In the genomic region with DNA sequence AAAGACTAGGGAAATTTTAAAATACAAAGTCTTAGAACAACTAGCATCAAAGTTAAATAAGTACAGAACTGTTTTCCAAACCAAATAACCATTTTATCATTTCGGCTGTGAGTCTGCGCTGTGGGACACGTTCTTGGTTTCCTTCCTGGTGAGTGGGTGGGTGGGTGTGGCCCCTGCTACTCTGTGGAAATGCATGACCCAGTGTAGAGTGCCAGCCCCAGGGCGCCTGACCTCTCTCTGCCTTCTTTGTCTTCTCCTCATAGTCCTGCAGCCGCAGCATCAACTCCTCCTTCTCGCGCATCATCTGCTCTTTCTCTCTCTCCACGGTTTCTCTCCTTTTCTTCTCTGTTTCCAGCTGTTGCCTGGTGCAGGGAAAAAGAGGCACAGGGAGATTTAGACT, we compare ENCODE assay signal across 12 cellular contexts. TPM values are rescaled to one million over a fixed set of nuclear protein-coding genes. Genes with fewer than 3 reads are reported as not detected.
DNase-seq lines count a peak whose midpoint lies in the region; ATAC-seq and TF ChIP-seq lines count a peak whose summit lies in the region.
"Had no signal": no experiment of that assay in that cellular context is flagged by ENCODE, and none has a peak within 500 bp of the region (broad histone marks: within the 10 kb centered on the region; RNA-seq: fewer than 3 reads in every experiment).

No MANE protein-coding gene starts in this region.

- peak overlapping the region; percentile 77 for H3K27ac Mint-ChIP-seq in T-helper 1 cell treated with Interleukin-12 subunit alpha and Interleukin-12 subunit beta and Interleukin-4 antibody, amounts not matched to agents 30 μg/mL and 1 μg/mL, for 36 hours
- H3K27ac Mint-ChIP-seq in activated CD8-positive, alpha-beta T cell treated with anti-CD3 and anti-CD28 coated beads for 36 hours, result peak overlapping the region; percentile 81
- H3K27ac Mint-ChIP-seq in progenitor cell of endocrine pancreas, result peak overlapping the region; percentile 74

- H3K4me1 Mint-ChIP-seq in T-helper 1 cell treated with Interleukin-12 subunit alpha and Interleukin-12 subunit beta and Interleukin-4 antibody, amounts not matched to agents 30 μg/mL and 1 μg/mL, for 36 hours (ENCODE audit: low read depth), result peaks cover 35% of the 10 kb centered on the region
- H3K4me1 Mint-ChIP-seq in activated CD8-positive, alpha-beta T cell treated with anti-CD3 and anti-CD28 coated beads for 36 hours (ENCODE audit: low read depth), result peaks cover 48% of the 10 kb centered on the region
- peaks cover 10% of the 10 kb centered on the region for H3K4me1 Mint-ChIP-seq in progenitor cell of endocrine pancreas (ENCODE audit: low read depth)

- CTCF ChIA-PET in activated CD8-positive, alpha-beta T cell treated with anti-CD3 and anti-CD28 coated beads for 36 hours (lab: Charles Lee), result interaction anchor here (0.7 to 2.2 kb wide), 4 partner anchors 18 to 364 kb away, joined by 3 to 7 read pairs (median 4); no protein-coding TSS in a partner anchor

- no peak for DNase-seq in T-helper 1 cell
- DNase-seq in activated CD8-positive, alpha-beta T cell treated with anti-CD3 and anti-CD28 coated beads for 36 hours, result peak; percentile 58
- peak; percentile 43 for DNase-seq in cardiac septum (ENCODE audit: low spot score)
- no peak for DNase-seq in progenitor cell of endocrine pancreas (ENCODE audit: low spot score, unreplicated experiment)
- no peak for DNase-seq in HT-29 (ENCODE audit: low spot score)
- no peak for DNase-seq in amygdala (lab: John Stamatoyannopoulos, UW)
- DNase-seq: activated CD4-positive, alpha-beta T cell treated with anti-CD3 and anti-CD28 coated beads for 1 hour; NCI-H1930; spleen had no signal

- H3K4me3 Mint-ChIP-seq in T-helper 1 cell treated with Interleukin-12 subunit alpha and Interleukin-12 subunit beta and Interleukin-4 antibody, amounts not matched to agents 30 μg/mL and 1 μg/mL, for 36 hours, result no peak overlapping the region
- H3K4me3 Mint-ChIP-seq in activated CD8-positive, alpha-beta T cell treated with anti-CD3 and anti-CD28 coated beads for 36 hours, result no peak overlapping the region
- no peak overlapping the region for H3K4me3 Mint-ChIP-seq in progenitor cell of endocrine pancreas (ENCODE audit: low read depth)

- ATAC-seq in activated CD8-positive, alpha-beta T cell treated with anti-CD3 and anti-CD28 coated beads for 36 hours, result no peak
- ATAC-seq in GM18520 (IDR thresholded peaks at IDR 0.05; ENCODE audit: unreplicated experiment), result no peak
- ATAC-seq: K562 had no signal

- intact Hi-C loops in activated CD8-positive, alpha-beta T cell treated with anti-CD3 and anti-CD28 coated beads for 36 hours (cut with micrococcal nuclease), result no loop called here
- intact Hi-C loops in cardiac septum (cut with DNase I), result no loop called here

- POLR2A ChIA-PET in activated CD8-positive, alpha-beta T cell treated with anti-CD3 and anti-CD28 coated beads for 36 hours (lab: Charles Lee), result interaction anchor here (1.7 to 3.6 kb wide), 2 partner anchors 9 to 18 kb away, joined by 7 to 10 read pairs; no protein-coding TSS in a partner anchor

- TF ChIP-seq CTCF in activated CD8-positive, alpha-beta T cell treated with anti-CD3 and anti-CD28 coated beads for 36 hours (IDR thresholded peaks at IDR 0.05), result no peak
- no peak for TF ChIP-seq CTCF in progenitor cell of endocrine pancreas (IDR thresholded peaks at IDR 0.05; ENCODE audit: unreplicated experiment)

- H3K36me3 Mint-ChIP-seq in T-helper 1 cell treated with Interleukin-12 subunit alpha and Interleukin-12 subunit beta and Interleukin-4 antibody, amounts not matched to agents 30 μg/mL and 1 μg/mL, for 36 hours (ENCODE audit: low read depth), result peaks cover 60% of the 10 kb centered on the region
- H3K36me3 Mint-ChIP-seq in activated CD8-positive, alpha-beta T cell treated with anti-CD3 and anti-CD28 coated beads for 36 hours (ENCODE audit: low read depth), result peaks cover 80% of the 10 kb centered on the region
- peaks cover 59% of the 10 kb centered on the region for H3K36me3 Mint-ChIP-seq in progenitor cell of endocrine pancreas (ENCODE audit: insufficient read depth)

- H3K27me3 Mint-ChIP-seq in T-helper 1 cell treated with Interleukin-12 subunit alpha and Interleukin-12 subunit beta and Interleukin-4 antibody, amounts not matched to agents 30 μg/mL and 1 μg/mL, for 36 hours (ENCODE audit: low read depth), result no peaks in the 10 kb centered on the region
- H3K27me3 Mint-ChIP-seq in activated CD8-positive, alpha-beta T cell treated with anti-CD3 and anti-CD28 coated beads for 36 hours, result no peaks in the 10 kb centered on the region
- no peaks in the 10 kb centered on the region for H3K27me3 Mint-ChIP-seq in progenitor cell of endocrine pancreas

- no peaks in the 10 kb centered on the region for H3K9me3 Mint-ChIP-seq in T-helper 1 cell treated with Interleukin-12 subunit alpha and Interleukin-12 subunit beta and Interleukin-4 antibody, amounts not matched to agents 30 μg/mL and 1 μg/mL, for 36 hours
- no peaks in the 10 kb centered on the region for H3K9me3 Mint-ChIP-seq in activated CD8-positive, alpha-beta T cell treated with anti-CD3 and anti-CD28 coated beads for 36 hours
- no peaks in the 10 kb centered on the region for H3K9me3 Mint-ChIP-seq in progenitor cell of endocrine pancreas (ENCODE audit: low read depth)

RNA-seq across cellular contexts. Expression of gene EZR, which starts 48.6 kb away (rescaled TPM):
- total RNA-seq in activated CD8-positive, alpha-beta T cell treated with anti-CD3 and anti-CD28 coated beads for 36 hours, result 100 to 1,000 TPM; 199 to 206 TPM
- total RNA-seq in cardiac septum (141 TPM), progenitor cell of endocrine pancreas (258 and 274 TPM in 2 replicates)
- total RNA-seq in HT-29 (2014; rRNA removed; shearing (Covaris generic)), result 277 and 282 TPM in 2 replicates

Comparison
In these comparisons a context has a peak if more than half of its experiments do, and no peak if none do; other contexts are left out.
1. DNase-seq: peak in activated CD8-positive, alpha-beta T cell treated with anti-CD3 and anti-CD28 coated beads for 36 hours (single experiment) and cardiac septum (single experiment); none in T-helper 1 cell (0 of 5), progenitor cell of endocrine pancreas (single experiment), HT-29 (single experiment) and amygdala (0 of 56).
2. Peak in every context shown above with its lines, with median percentiles within 50 percentile points of each other: H3K27ac Mint-ChIP-seq.